8 cellular contexts compared by ENCODE assay signal in genomic region chr16:5097066-5097469, GRCh38. TPM values are rescaled to one million over a fixed set of nuclear protein-coding genes. Genes with fewer than 3 reads are reported as not detected.
DNase-seq lines count a peak whose midpoint lies in the region; ATAC-seq and TF ChIP-seq lines count a peak whose summit lies in the region.
"Not testable (repeated sequence)": the region's sequence is repeated elsewhere in the genome, so short reads cannot be mapped to it uniquely, and the experiment has no call there.

No MANE protein-coding gene starts in this region.

- not testable (repeated sequence) for H3F3A ChIP-seq in OCI-LY1 (ENCODE audit: insufficient read depth, low read length)

- H3K79me2 ChIP-seq in ACC112 (ENCODE audit: control insufficient read depth, insufficient read depth, low read length, unreplicated experiment); HCT116 (ENCODE audit: insufficient read depth, low read length); OCI-LY1 (ENCODE audit: insufficient read depth, low read length): not testable (repeated sequence)

- intact Hi-C loops in HCT116 (cut with micrococcal nuclease), result not testable (repeated sequence)

- peak overlapping the region; percentile 86 for H2AFZ ChIP-seq in ACC112 (ENCODE audit: low read length, unreplicated experiment)
- not testable (repeated sequence) for H2AFZ ChIP-seq in HCT116 (ENCODE audit: low read depth, low read length, poor library complexity, severe bottlenecking); OCI-LY1 (ENCODE audit: low read length)

- H3K27me3 ChIP-seq in ACC112 (ENCODE audit: insufficient read depth, low read length); HCT116 (ENCODE audit: insufficient read depth, low read length); OCI-LY1 (ENCODE audit: insufficient read depth, low read length): not testable (repeated sequence)

- not testable (repeated sequence) for H3K36me3 ChIP-seq in ACC112 (ENCODE audit: insufficient read depth, low read length); HCT116 (ENCODE audit: control insufficient read depth in 1 of 2, insufficient read depth in 2 of 2, low read length in 2 of 2); OCI-LY1 (ENCODE audit: insufficient read depth, low read length)

- not testable (repeated sequence) for BruUV-seq in HCT116 (replicated peaks; lab: Mats Ljungman, UMichigan)

- not testable (repeated sequence) for H3K27ac ChIP-seq in ACC112 (ENCODE audit: low read depth, low read length); OCI-LY1 (ENCODE audit: low read depth, low read length, poor library complexity, severe bottlenecking)
- peak overlapping the region; percentile 64 for H3K27ac ChIP-seq in HCT116 (ENCODE audit: low read depth, low read length)

- TF ChIP-seq POLR2A in HCT116 (IDR thresholded peaks at IDR 0.05; ENCODE audit: borderline replicate concordance, extremely low read depth, insufficient read depth, insufficient read length), result not testable (repeated sequence)

- RAD21 ChIA-PET in HCT116 (lab: Charles Lee; ENCODE audit: low non-redundant PET in 1 of 2, low total read pairs in 2 of 2, uncharacterized antibody in 2 of 2, unreplicated experiment in 2 of 2), result not testable (repeated sequence)

- H4K20me1 ChIP-seq in HCT116 (ENCODE audit: insufficient read depth); OCI-LY1 (ENCODE audit: insufficient read depth, low read length): not testable (repeated sequence)

- not testable (repeated sequence) for TF ChIP-seq RAD21 in HCT116 (IDR thresholded peaks at IDR 0.05; ENCODE audit: low read depth)

- H3K4me3 ChIP-seq in ACC112 (ENCODE audit: low read depth, low read length) (peak overlapping the region; percentile 93), HCT116 (replicated peaks in 1 of 2; ENCODE audit: low read depth in 1 of 2, low read length in 2 of 2) (peak overlapping the region; percentile 73 to 77), OCI-LY1 (ENCODE audit: low read depth, low read length, poor library complexity, severe bottlenecking) (peak overlapping the region; percentile 80), astrocyte of the spinal cord (ENCODE audit: low read depth, low read length) (peak overlapping the region; percentile 57), foreskin fibroblast (ENCODE audit: low read depth in 1 of 2, low read length in 2 of 2) (peak overlapping the region; percentile 67 to 74)

- CTCF ChIA-PET in HCT116 (lab: Charles Lee), result not testable (repeated sequence)

- POLR2A ChIA-PET in HCT116 (lab: Charles Lee), result not testable (repeated sequence)

- H3K9me2 ChIP-seq in HCT116 (ENCODE audit: insufficient read depth); OCI-LY1 (ENCODE audit: low read depth, low read length): not testable (repeated sequence)

- not testable (repeated sequence) for TF ChIP-seq CTCF in HCT116 (IDR thresholded peaks at IDR 0.05 in 2 of 3, conservative IDR thresholded peaks at IDR 0.05 in 1 of 3; ENCODE audit: borderline replicate concordance in 1 of 3, insufficient read depth in 1 of 3, low read depth in 2 of 3, low read length in 2 of 3); OCI-LY1 (IDR thresholded peaks at IDR 0.05; ENCODE audit: low read length); astrocyte of the spinal cord (IDR thresholded peaks at IDR 0.05; ENCODE audit: low read depth, low read length); foreskin fibroblast (IDR thresholded peaks at IDR 0.05; ENCODE audit: low read depth, low read length)

- DNase-seq in HCT116 (ENCODE audit: low read depth, low spot score); astrocyte of the spinal cord (ENCODE audit: low read depth, low spot score); foreskin fibroblast: not testable (repeated sequence)
- peak; percentile 25 for DNase-seq in activated CD4-positive, alpha-beta T cell treated with anti-CD3 and anti-CD28 coated beads, Interleukin-2, amount 50 U/mL, for 1 hour
- peak; percentile 20 for DNase-seq in mucosa of gallbladder (ENCODE audit: low spot score)
- peak; percentile 12 to 15 (median 12) for DNase-seq in stimulated activated CD4-positive, alpha-beta T cell treated with anti-CD3 and anti-CD28 coated beads, Interleukin-12 subunit alpha, Interleukin-12 subunit beta, amount 100 ng/mL, for 48 hours (ENCODE audit: low read depth in 2 of 3, low spot score in 1 of 3)

- not testable (repeated sequence) for H3K9me3 ChIP-seq in HCT116 (ENCODE audit: control insufficient read depth in 1 of 2, insufficient read depth in 1 of 2, low read depth in 1 of 2, low read length in 2 of 2); OCI-LY1 (ENCODE audit: low read length)

- H3K4me2 ChIP-seq in HCT116 (ENCODE audit: low read length), result peak overlapping the region; percentile 85
- H3K4me2 ChIP-seq in OCI-LY1 (ENCODE audit: low read length), result peak overlapping the region; percentile 78

- ATAC-seq in HCT116, result not testable (repeated sequence)

- H3K4me1 ChIP-seq in ACC112 (ENCODE audit: control insufficient read depth, insufficient read depth, low read length, unreplicated experiment); OCI-LY1 (ENCODE audit: insufficient read depth, low read length, severe bottlenecking): not testable (repeated sequence)
- H3K4me1 ChIP-seq in HCT116 (ENCODE audit: control insufficient read depth in 1 of 2, insufficient read depth in 2 of 2, low read length in 2 of 2), result peaks cover 3 to 21% of the 10 kb centered on the region in 2 experiments; a peak in 1 of 4 replicates

- H3K9ac ChIP-seq in HCT116 (ENCODE audit: low read length), result peak overlapping the region; percentile 88
- H3K9ac ChIP-seq in OCI-LY1 (ENCODE audit: low read length), result peak overlapping the region; percentile 79

- in situ Hi-C loops in astrocyte of the spinal cord (cut with HindIII; ENCODE audit: low sequenced_read_pairs), result not testable (repeated sequence)

RNA-seq across cellular contexts. Expression of gene EEF2KMT, which starts 0.5 kb away (rescaled TPM):
- 25.6 TPM for total RNA-seq in HCT116 (2021; ENCODE audit: unreplicated experiment)
- 14.0 and 15.6 TPM in 2 replicates for polyA plus RNA-seq in HCT116 (2012)
- 9.8 TPM for total RNA-seq in mucosa of gallbladder

RNA-seq across cellular contexts. Expression of gene ALG1, which starts 25.4 kb away (rescaled TPM):
- 27.1 TPM for total RNA-seq in HCT116 (2021; ENCODE audit: unreplicated experiment)
- polyA plus RNA-seq in HCT116 (2012), result 13.2 and 16.4 TPM in 2 replicates
- total RNA-seq in mucosa of gallbladder, result 26.2 TPM

RNA-seq across cellular contexts. Expression of gene C16orf89, which starts 31.3 kb away (rescaled TPM):
- 0.49 TPM for total RNA-seq in HCT116 (2021; ENCODE audit: unreplicated experiment)
- polyA plus RNA-seq in HCT116 (2012), result not detected in 2 replicates
- 25.0 TPM for total RNA-seq in mucosa of gallbladder

Comparison
In these comparisons a context has a peak if more than half of its experiments do, and no peak if none do; other contexts are left out.
1. RNA of gene C16orf89, which starts 31.3 kb away (total RNA-seq): 25.0 TPM in mucosa of gallbladder (single experiment); 0.49 TPM in HCT116 (single experiment); every median in the first group is over 10 times any median in the second.
2. Peak in every context shown above with its lines, with median percentiles within 50 percentile points of each other: H3K4me3 ChIP-seq.